Comparison of ENCODE assay signal across 20 cellular contexts in genomic region chr19:21751379-21751778, GRCh38. TPM values are rescaled to one million over a fixed set of nuclear protein-coding genes. Genes with fewer than 3 reads are reported as not detected.
DNase-seq lines count a peak whose midpoint lies in the region; ATAC-seq, FAIRE-seq and TF ChIP-seq lines count a peak whose summit lies in the region.
"Had no signal": no experiment of that assay in that cellular context is flagged by ENCODE, and none has a peak within 500 bp of the region (broad histone marks: within the 10 kb centered on the region; RNA-seq: fewer than 3 reads in every experiment).

No MANE protein-coding gene starts in this region.

- H3K4me3 ChIP-seq in K562 (no peak overlapping the region), keratinocyte (ENCODE audit: control insufficient read depth in 2 of 3, extremely low read depth in 1 of 3, insufficient read depth in 2 of 3, low read depth in 1 of 3, low read length in 3 of 3) (no peak overlapping the region)
- H3K4me3 ChIP-seq: MG63 had no signal

- intact Hi-C loops in K562 (cut with micrococcal nuclease), result no loop called here

- POLR2A ChIA-PET in K562 (lab: Yijun Ruan, JAX), result no interaction called here

- FAIRE-seq in K562 (lab: Jason Lieb, UNC), result peak; percentile 29
- peak; percentile 13 for FAIRE-seq in keratinocyte (lab: Jason Lieb, UNC)
- FAIRE-seq: GM18507 had no signal

- no peak for TF ChIP-seq RAD21 in K562 (CRISPR knock-in tag; conservative IDR thresholded peaks at IDR 0.05 in 1 of 2, IDR thresholded peaks at IDR 0.05 in 1 of 2)

- no peak for ATAC-seq in K562
- no peak for ATAC-seq in HG03039 (IDR thresholded peaks at IDR 0.05; ENCODE audit: unreplicated experiment)
- ATAC-seq: activated CD4-positive, CD25-positive, alpha-beta regulatory T cell treated with anti-CD3 and anti-CD28 coated beads, Interleukin-2, amount 50 U/mL, for 24 hours had no signal

- TF ChIP-seq POLR2A in K562 (conservative IDR thresholded peaks at IDR 0.05), result no peak

- no peak overlapping the region for H3K9ac ChIP-seq in K562 (ENCODE audit: insufficient read depth in 1 of 2, low read depth in 2 of 2, low read length in 2 of 2)
- H3K9ac ChIP-seq in keratinocyte (ENCODE audit: control insufficient read depth, extremely low read depth, insufficient read depth, low read length), result no peak overlapping the region

- H3K4me2 ChIP-seq in K562 (ENCODE audit: insufficient read depth, low read length) (no peak overlapping the region), keratinocyte (ENCODE audit: control insufficient read depth, extremely low read depth, insufficient read depth, low read depth, low read length) (no peak overlapping the region)

- DNase-seq in ACHN (peak; percentile 27), GM04504 (ENCODE audit: low read depth) (peak; percentile 9), K562 (ENCODE audit: extremely low read depth in 1 of 4, low spot score in 3 of 4) (no peak), keratinocyte (ENCODE audit: low read depth, low spot score) (no peak), COR-L47 (lab: John Stamatoyannopoulos, UW) (no peak), HuH-7.5 (ENCODE audit: low spot score) (no peak), NCI-H526 treated with DMSO at 0.1 percent for 48 hours (lab: John Stamatoyannopoulos, UW) (no peak)
- DNase-seq: AML-193; dermis blood vessel endothelial cell; DMS79 treated with DMSO at 0.1 percent for 48 hours; glutamatergic neuron; MG63; NCI-H1436 treated with DMSO at 0.1 percent for 48 hours; stimulated activated CD4-positive, alpha-beta T cell treated with anti-CD3 and anti-CD28 coated beads, Interleukin-12 subunit alpha, Interleukin-12 subunit beta, amount 100 ng/mL, for 4 hours; stimulated activated CD8-positive, alpha-beta memory T cell treated with anti-CD3 and anti-CD28 coated beads, Interleukin-4, amount 100 ng/mL, for 48 hours had no signal

- peaks cover 2% of the 10 kb centered on the region; the same call in 1 of the 2 replicates for H3K9me3 ChIP-seq in K562 (replicated peaks; ENCODE audit: control insufficient read depth, insufficient read depth, low read depth, low read length)
- H3K9me3 ChIP-seq in keratinocyte (ENCODE audit: control insufficient read depth, low read depth, low read length), result peaks cover 3% of the 10 kb centered on the region
- H3K9me3 ChIP-seq: MG63 had no signal

- CTCF ChIA-PET in K562 (lab: Yijun Ruan, JAX; ENCODE audit: low intra/inter-chr PET ratio), result no interaction called here

- no TSS peak for BruUV-seq in K562 (replicated peaks; lab: Mats Ljungman, UMichigan)

- H3K79me2 ChIP-seq in K562 (ENCODE audit: control insufficient read depth, insufficient read depth, low read length), result peaks cover 71% of the 10 kb centered on the region
- peaks cover 20% of the 10 kb centered on the region for H3K79me2 ChIP-seq in keratinocyte (ENCODE audit: control insufficient read depth, insufficient read depth, low read length)

- H2AFZ ChIP-seq in K562 (ENCODE audit: low read depth, low read length) (no peak overlapping the region), keratinocyte (ENCODE audit: control insufficient read depth, low read length) (no peak overlapping the region)

- H4K20me1 ChIP-seq in K562 (replicated peaks; ENCODE audit: control insufficient read depth, insufficient read depth, low read length), result no peaks in the 10 kb centered on the region
- no peaks in the 10 kb centered on the region for H4K20me1 ChIP-seq in keratinocyte (ENCODE audit: control insufficient read depth, extremely low read depth, insufficient read depth, low read length)

- no peaks in the 10 kb centered on the region for H3K27me3 ChIP-seq in K562 (ENCODE audit: control insufficient read depth in 2 of 2, insufficient read depth in 2 of 2, low read length in 2 of 2)
- H3K27me3 ChIP-seq in keratinocyte (ENCODE audit: control insufficient read depth, extremely low read depth, insufficient read depth, low read length), result no peaks in the 10 kb centered on the region
- H3K27me3 ChIP-seq: MG63, neutrophil had no signal

- H3K36me3 ChIP-seq in K562 (ENCODE audit: control insufficient read depth, insufficient read depth, low read length) (peaks cover 64% of the 10 kb centered on the region), keratinocyte (ENCODE audit: control insufficient read depth in 2 of 2, extremely low read depth in 1 of 2, insufficient read depth in 2 of 2, low read length in 2 of 2) (peaks cover 3% of the 10 kb centered on the region in 2 experiments)

- H3K9me1 ChIP-seq in K562 (ENCODE audit: control insufficient read depth, insufficient read depth, low read length), result no peaks in the 10 kb centered on the region
- H3K9me1 ChIP-seq in keratinocyte (ENCODE audit: control insufficient read depth, extremely low read depth, insufficient read depth, low read length), result no peaks in the 10 kb centered on the region

- dilution Hi-C loops in keratinocyte (cut with MboI; ENCODE audit: extremely low pct_ligation_motif_present, low sequenced_read_pairs), result no loop called here

- TF ChIP-seq EP300 in K562 (IDR thresholded peaks at IDR 0.05; ENCODE audit: low read length), result no peak

- WGBS in K562 (ENCODE audit: insufficient coverage, low coverage, missing lambda C conversion rate), result 78% methylated on average over 3 of the region's 3 CpGs

- in situ Hi-C loops in ACHN (cut with HindIII; ENCODE audit: low pct_ligation_motif_present, low pct_unique_long_range_greater_than_20kb, low sequenced_read_pairs) (no loop called here), K562 (cut with MboI) (no loop called here)

- H3K4me1 ChIP-seq in K562 (replicated peaks in 1 of 2; ENCODE audit: control insufficient read depth in 2 of 2, insufficient read depth in 2 of 2, low read length in 2 of 2), result no peaks in the 10 kb centered on the region
- H3K4me1 ChIP-seq in keratinocyte (ENCODE audit: control insufficient read depth, extremely low read depth, insufficient read depth, low read length), result no peaks in the 10 kb centered on the region

- TF ChIP-seq CTCF in K562 (IDR thresholded peaks at IDR 0.05 in 2 of 3, conservative IDR thresholded peaks at IDR 0.05 in 1 of 3; ENCODE audit: insufficient read depth in 2 of 3, low read depth in 1 of 3, low read length in 3 of 3) (no peak), keratinocyte (optimal IDR thresholded peaks at IDR 0.05 in 1 of 3, IDR thresholded peaks at IDR 0.05 in 1 of 3, conservative IDR thresholded peaks at IDR 0.05 in 1 of 3; ENCODE audit: extremely low read depth in 1 of 3, insufficient read depth in 2 of 3, low read length in 3 of 3) (no peak)

- H3K27ac ChIP-seq in K562 (ENCODE audit: extremely low read depth, low read depth, low read length) (no peak overlapping the region), keratinocyte (ENCODE audit: control insufficient read depth, insufficient read depth, low read length) (no peak overlapping the region)
- H3K27ac ChIP-seq: epithelial cell of prostate, neutrophil had no signal

TF ChIP-seq in K562, 482 proteins besides CTCF, POLR2A, EP300 and RAD21 (continues in another document):
- no peak for TF ChIP-seq SOX6 (IDR thresholded peaks at IDR 0.05)
- TF ChIP-seq MLLT1 (IDR thresholded peaks at IDR 0.05), result no peak

RNA-seq across cellular contexts. Expression of gene ZNF100, which starts 16.0 kb away (rescaled TPM):
- total RNA-seq in K562 (2011; cell fraction: chromatin; rRNA removed; ENCODE audit: low replicate concordance), result 10.7 and 43.5 TPM in 2 replicates
- 8.7 and 10.5 TPM in 2 replicates for total RNA-seq in K562 (2011; cell fraction: nucleolus; rRNA removed)
- total RNA-seq in K562 (2011; cell fraction: nucleoplasm; rRNA removed), result 20.8 and 29.6 TPM in 2 replicates
- 10.3 and 10.4 TPM in 2 replicates for total RNA-seq in K562 (2014; rRNA removed)
- total RNA-seq in K562 (2014; rRNA removed; fragmentation: Illumina TruSeq; extraction: Trizol), result 26.0 and 31.6 TPM in 2 replicates
- 26.5 and 27.2 TPM in 2 replicates for total RNA-seq in K562 (2015; rRNA removed; fragmentation: Illumina TruSeq; extraction: Trizol)
- total RNA-seq in K562 (2021), result 25.0 and 25.9 TPM in 2 replicates
- 19.6 and 23.7 TPM in 2 replicates for polyA plus RNA-seq in K562 (2011; rRNA removed)
- 2.7 and 7.1 TPM in 2 replicates for polyA plus RNA-seq in K562 (2011; cell fraction: cytosol; rRNA removed)
- 9.9 and 15.6 TPM in 2 replicates for polyA plus RNA-seq in K562 (2011; cell fraction: nucleus; rRNA removed)
- polyA plus RNA-seq in K562 (2012), result 8.5 and 12.9 TPM in 2 replicates
- polyA plus RNA-seq in K562 (2014; fragmentation: Illumina TruSeq; extraction: Trizol), result 19.3 and 24.3 TPM in 2 replicates
- 1 to 10 TPM; 4.5 to 7.4 TPM for polyA plus RNA-seq in K562 (2014; fragmentation: Nextera tagmentation; extraction: Ambion mirVana)
- 9.3 and 10.2 TPM in 2 replicates for polyA plus RNA-seq in K562 (2014; rRNA removed)
- polyA minus RNA-seq in K562 (2011; rRNA and poly(A)+ RNA removed), result 34.6 and 62.8 TPM in 2 replicates
- 11.0 and 18.0 TPM in 2 replicates for polyA minus RNA-seq in K562 (2011; cell fraction: cytosol; rRNA and poly(A)+ RNA removed)
- polyA minus RNA-seq in K562 (2011; cell fraction: nucleus; rRNA and poly(A)+ RNA removed), result 8.5 and 20.8 TPM in 2 replicates
- polyA plus RNA-seq in keratinocyte, result 3.0 to 4.7 TPM (median 3.5 TPM) in 3 replicates
- 0.64 TPM for polyA plus RNA-seq in keratinocyte (2011; ENCODE audit: low read depth)
- polyA plus RNA-seq in keratinocyte (2011; cell fraction: cytosol; rRNA removed), result 1.7 TPM in 2 replicates
- polyA plus RNA-seq in keratinocyte (2011; cell fraction: nucleus; rRNA removed), result 6.4 and 7.2 TPM in 2 replicates
- 1.4 and 2.3 TPM in 2 replicates for polyA plus RNA-seq in keratinocyte (2012; ENCODE audit: low replicate concordance)
- 1.9 to 6.4 TPM (median 4.7 TPM) in 3 replicates for polyA minus RNA-seq in keratinocyte
- polyA minus RNA-seq in keratinocyte (2011; cell fraction: cytosol; rRNA and poly(A)+ RNA removed), result 3.1 TPM
- polyA minus RNA-seq in keratinocyte (2011; cell fraction: nucleus; rRNA and poly(A)+ RNA removed), result 3.4 and 11.3 TPM in 2 replicates

Comparison
In these comparisons a context has a peak if more than half of its experiments do, and no peak if none do; other contexts are left out.
1. DNase-seq: peak in ACHN (single experiment) and GM04504 (single experiment); none in K562 (0 of 4), keratinocyte (single experiment), COR-L47 (single experiment), HuH-7.5 (single experiment) and NCI-H526 treated with DMSO at 0.1 percent for 48 hours (single experiment).